In the genomic region with DNA sequence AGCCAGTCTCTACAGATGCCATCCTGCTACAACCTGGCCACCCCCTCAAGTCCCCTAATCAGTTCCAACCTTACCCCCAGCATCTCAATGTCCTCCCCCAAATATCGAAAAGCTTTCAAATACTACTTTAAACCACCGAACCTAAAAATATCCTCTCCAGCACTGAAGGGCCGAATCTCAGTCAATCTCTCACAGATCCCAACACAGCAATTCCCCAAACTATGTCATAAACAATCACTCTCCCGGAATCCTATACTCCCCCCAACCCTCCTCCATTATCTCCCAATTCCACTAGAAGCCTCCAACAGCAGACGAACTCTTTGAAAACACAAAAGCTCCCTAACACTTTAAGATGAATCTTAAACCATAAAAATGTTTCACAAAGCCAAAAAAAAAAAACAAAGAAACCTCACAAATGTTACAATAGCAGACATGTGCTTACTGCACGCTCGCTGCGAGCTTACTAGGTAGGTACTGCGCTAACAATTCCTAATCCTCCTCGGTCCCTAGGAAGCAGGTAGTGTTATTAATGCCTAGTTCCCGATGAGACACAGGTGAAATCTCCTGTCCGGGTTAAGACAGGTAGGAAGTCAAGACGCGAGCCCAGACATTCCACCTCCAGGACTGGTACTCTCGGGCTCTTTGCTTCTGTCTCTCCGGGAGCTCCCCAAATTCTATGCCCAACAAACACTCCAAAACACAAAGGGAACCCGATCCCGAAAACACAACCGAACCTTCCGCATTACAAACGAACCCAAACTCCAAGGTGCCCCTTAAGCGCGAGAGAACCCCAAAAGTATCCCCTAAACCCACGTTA, we compare ENCODE assay signal across 7 cellular contexts. TPM values are rescaled to one million over a fixed set of nuclear protein-coding genes. Genes with fewer than 3 reads are reported as not detected.
DNase-seq lines count a peak whose midpoint lies in the region; ATAC-seq, FAIRE-seq and TF ChIP-seq lines count a peak whose summit lies in the region.

No MANE protein-coding gene starts in this region.

- H3K36me3 ChIP-seq in H7 (replicated peaks; ENCODE audit: control insufficient read depth, insufficient read depth, low read length) (no peaks in the 10 kb centered on the region), OCI-LY7 (ENCODE audit: insufficient read depth, low read length) (peaks cover 17% of the 10 kb centered on the region), K562 (ENCODE audit: control insufficient read depth, insufficient read depth, low read length) (peaks cover 43% of the 10 kb centered on the region; the same call in 2 of the 3 replicates), spleen (peaks cover 0 to 45% (median 26%) of the 10 kb centered on the region in 6 donors)

- H3K4me1 ChIP-seq in OCI-LY7 (ENCODE audit: insufficient read depth, low read length, poor library complexity, severe bottlenecking) (peaks cover 29% of the 10 kb centered on the region), K562 (replicated peaks in 1 of 2; ENCODE audit: control insufficient read depth in 2 of 2, insufficient read depth in 2 of 2, low read length in 2 of 2) (peaks cover 20 to 32% of the 10 kb centered on the region in 2 experiments), spleen (peaks cover 6 to 52% (median 29%) of the 10 kb centered on the region in 6 donors)

- CTCF ChIA-PET in OCI-LY7 (lab: Charles Lee; ENCODE audit: unreplicated experiment) (interaction anchor here (0.6 kb wide), 1 partner anchor 23 kb away, joined by 3 read pairs; no protein-coding TSS in a partner anchor), K562 (lab: Yijun Ruan, JAX; ENCODE audit: low intra/inter-chr PET ratio) (interaction anchor here (0.6 to 0.7 kb wide), 2 partner anchors 24 to 191 kb away, joined by 3 to 4 read pairs; no protein-coding TSS in a partner anchor)

- no peaks in the 10 kb centered on the region for H3K27me3 ChIP-seq in H7 (ENCODE audit: control insufficient read depth, insufficient read depth, low read length)
- no peaks in the 10 kb centered on the region for H3K27me3 ChIP-seq in K562 (ENCODE audit: control insufficient read depth in 2 of 2, insufficient read depth in 2 of 2, low read length in 2 of 2)
- no peaks in the 10 kb centered on the region for H3K27me3 ChIP-seq in spleen (replicated peaks in 1 of 7)

- peak overlapping the region; percentile 93 to 99 for H3K9ac ChIP-seq in K562 (ENCODE audit: insufficient read depth in 1 of 2, low read depth in 2 of 2, low read length in 2 of 2)

- TF ChIP-seq CTCF in OCI-LY7 (conservative IDR thresholded peaks at IDR 0.05; ENCODE audit: low read length) = no peak
- TF ChIP-seq CTCF in K562 (IDR thresholded peaks at IDR 0.05 in 2 of 3, conservative IDR thresholded peaks at IDR 0.05 in 1 of 3; ENCODE audit: insufficient read depth in 2 of 3, low read depth in 1 of 3, low read length in 3 of 3) = no peak
- TF ChIP-seq CTCF in spleen (IDR thresholded peaks at IDR 0.05 in 8 of 11, conservative IDR thresholded peaks at IDR 0.05 in 3 of 11) = no peak

- H3K4me3 ChIP-seq in H7 (ENCODE audit: insufficient read depth, low read depth, low read length) (peak overlapping the region; percentile 81), OCI-LY7 (ENCODE audit: low read depth, low read length, poor library complexity, severe bottlenecking) (peak overlapping the region; percentile 87), K562 (peak overlapping the region; percentile 63), spleen (peak overlapping the region; percentile 47 to 82 (median 55))

- no peak for TF ChIP-seq RAD21 in K562 (CRISPR knock-in tag; conservative IDR thresholded peaks at IDR 0.05 in 1 of 2, IDR thresholded peaks at IDR 0.05 in 1 of 2)

- under 1% methylated on average over 24 of the region's 24 CpGs for WGBS in K562 (ENCODE audit: insufficient coverage, low coverage, missing lambda C conversion rate)
- WGBS in spleen, 5 donors = 3 to 5% (median 3%) methylated on average over 24 of the region's 24 CpGs

- H3K79me2 ChIP-seq in OCI-LY7 (ENCODE audit: insufficient read depth, low read depth, low read length) = peaks cover 33% of the 10 kb centered on the region
- H3K79me2 ChIP-seq in K562 (ENCODE audit: control insufficient read depth, insufficient read depth, low read length) = peaks cover 69% of the 10 kb centered on the region

- intact Hi-C loops in OCI-LY7 (cut with micrococcal nuclease; ENCODE audit: unreplicated experiment) = no loop called here
- intact Hi-C loops in K562 (cut with micrococcal nuclease) = loop anchor here (1.0 kb wide), 1 partner anchor 54 kb away; no protein-coding TSS in a partner anchor
- intact Hi-C loops in spleen (cut with DNase I; ENCODE audit: low total_unique reads) = no loop called here

- no peaks in the 10 kb centered on the region for H4K20me1 ChIP-seq in OCI-LY7 (ENCODE audit: insufficient read depth, low read length)
- H4K20me1 ChIP-seq in K562 (replicated peaks; ENCODE audit: control insufficient read depth, insufficient read depth, low read length) = no peaks in the 10 kb centered on the region

- no peaks in the 10 kb centered on the region for H3K9me1 ChIP-seq in K562 (ENCODE audit: control insufficient read depth, insufficient read depth, low read length)

- H3K4me2 ChIP-seq in OCI-LY7 (ENCODE audit: low read length) (peak overlapping the region; percentile 81), K562 (ENCODE audit: insufficient read depth, low read length) (peak overlapping the region; percentile 99)

- TF ChIP-seq EP300 in K562 (IDR thresholded peaks at IDR 0.05; ENCODE audit: low read length) = no peak

- BruUV-seq in OCI-LY7 (replicated peaks; lab: Mats Ljungman, UMichigan) (TSS peak; percentile 74), K562 (replicated peaks; lab: Mats Ljungman, UMichigan) (TSS peak; percentile 72)

- POLR2A ChIA-PET in OCI-LY7 (lab: Charles Lee) (interaction anchor here (0.6 to 3.4 kb wide), 12 partner anchors 9 to 318 kb away, joined by 3 to 13 read pairs (median 4); a partner anchor contains a TSS), K562 (lab: Yijun Ruan, JAX) (interaction anchor here (0.7 to 5.9 kb wide), 18 partner anchors 8 to 201 kb away, joined by 3 to 46 read pairs (median 7); a partner anchor contains a TSS)

- no peaks in the 10 kb centered on the region for H3K9me3 ChIP-seq in OCI-LY7 (ENCODE audit: low read length)
- H3K9me3 ChIP-seq in K562 (replicated peaks; ENCODE audit: control insufficient read depth, insufficient read depth, low read depth, low read length) = no peaks in the 10 kb centered on the region
- H3K9me3 ChIP-seq in spleen = no peaks in the 10 kb centered on the region

- H3K27ac ChIP-seq in OCI-LY7 (ENCODE audit: low read depth, low read length, poor library complexity, severe bottlenecking) (peak overlapping the region; percentile 53), K562 (ENCODE audit: extremely low read depth, low read depth, low read length) (peak overlapping the region; percentile 96), spleen (peak overlapping the region; percentile 70 to 97 (median 94))

- no peak for FAIRE-seq in K562 (lab: Jason Lieb, UNC)

- DNase-seq in H7 (peak; percentile 72), OCI-LY7 (ENCODE audit: low spot score) (peak; percentile 36), K562 (ENCODE audit: extremely low read depth in 1 of 4, low spot score in 3 of 4) (peak in 3 of 4 experiments; percentile 31 to 39 (median 33)), iPS-NIHi7 (ENCODE audit: extremely low spot score) (peak; percentile 38), spleen (no peak), dedifferentiated amniotic fluid mesenchymal stem cell (ENCODE audit: extremely low spot score) (no peak), KG1 (lab: John Stamatoyannopoulos, UW) (no peak)

- no peak for TF ChIP-seq POLR2A in K562 (conservative IDR thresholded peaks at IDR 0.05)
- no peak for TF ChIP-seq POLR2A in spleen (IDR thresholded peaks at IDR 0.05)

- H2AFZ ChIP-seq in OCI-LY7 (ENCODE audit: low read length) = peak overlapping the region; percentile 47; the same call in 1 of the 2 replicates
- peak overlapping the region; percentile 73 for H2AFZ ChIP-seq in K562 (ENCODE audit: low read depth, low read length)

- no peaks in the 10 kb centered on the region for H3K9me2 ChIP-seq in OCI-LY7 (ENCODE audit: insufficient read depth, low read length)

- in situ Hi-C loops in K562 (cut with MboI) = no loop called here

- ATAC-seq in K562 = no peak

RNA-seq across cellular contexts. Expression of a gene that starts 14.2 kb away (rescaled TPM):
- total RNA-seq in H7 (2014; rRNA removed; shearing (Covaris generic)) = 26.3 and 30.0 TPM in 2 replicates
- total RNA-seq in OCI-LY7 (2014; rRNA removed; shearing (Covaris generic)) = 23.9 and 27.5 TPM in 2 replicates
- total RNA-seq in OCI-LY7 (2022) = 31.7 and 32.2 TPM in 2 replicates
- total RNA-seq in K562 (2011; cell fraction: chromatin; rRNA removed; ENCODE audit: low replicate concordance) = 16.6 and 30.3 TPM in 2 replicates
- total RNA-seq in K562 (2011; cell fraction: nucleolus; rRNA removed) = 17.5 and 18.4 TPM in 2 replicates
- total RNA-seq in K562 (2011; cell fraction: nucleoplasm; rRNA removed) = 21.0 and 36.0 TPM in 2 replicates
- 13.2 and 18.5 TPM in 2 replicates for total RNA-seq in K562 (2014; rRNA removed)
- total RNA-seq in K562 (2014; rRNA removed; fragmentation: Illumina TruSeq; extraction: Trizol) = 5.0 and 5.5 TPM in 2 replicates
- 7.9 and 8.3 TPM in 2 replicates for total RNA-seq in K562 (2015; rRNA removed; fragmentation: Illumina TruSeq; extraction: Trizol)
- 32.6 and 36.1 TPM in 2 replicates for total RNA-seq in K562 (2021)
- 5.4 and 6.1 TPM in 2 replicates for polyA plus RNA-seq in K562 (2011; rRNA removed)
- polyA plus RNA-seq in K562 (2011; cell fraction: cytosol; rRNA removed) = 10.2 and 11.6 TPM in 2 replicates
- polyA plus RNA-seq in K562 (2011; cell fraction: nucleus; rRNA removed) = 19.1 and 20.0 TPM in 2 replicates
- 9.1 and 13.3 TPM in 2 replicates for polyA plus RNA-seq in K562 (2012)
- 7.3 and 10.9 TPM in 2 replicates for polyA plus RNA-seq in K562 (2014; fragmentation: Illumina TruSeq; extraction: Trizol)
- 1 to 10 TPM; 1.5 to 4.0 TPM for polyA plus RNA-seq in K562 (2014; fragmentation: Nextera tagmentation; extraction: Ambion mirVana)
- 11.8 and 15.6 TPM in 2 replicates for polyA plus RNA-seq in K562 (2014; rRNA removed)
- polyA minus RNA-seq in K562 (2011; rRNA and poly(A)+ RNA removed) = 3.9 and 4.7 TPM in 2 replicates
- 6.2 and 6.7 TPM in 2 replicates for polyA minus RNA-seq in K562 (2011; cell fraction: cytosol; rRNA and poly(A)+ RNA removed)
- 4.8 and 8.6 TPM in 2 replicates for polyA minus RNA-seq in K562 (2011; cell fraction: nucleus; rRNA and poly(A)+ RNA removed)
- total RNA-seq in spleen = 10 to 100 TPM; 12.8 to 28.1 (median 23.6) TPM
- polyA plus RNA-seq in spleen = 10 to 100 TPM in 2 of 3 donors, 1 to 10 TPM in 1; 8.8 to 14.4 (median 10.4) TPM

RNA-seq across cellular contexts. Expression of a gene that starts 16.7 kb away (rescaled TPM):
- not detected in 2 replicates for total RNA-seq in H7 (2014; rRNA removed; shearing (Covaris generic))
- total RNA-seq in OCI-LY7 (2014; rRNA removed; shearing (Covaris generic)) = not detected in 2 replicates
- total RNA-seq in OCI-LY7 (2022) (not detected in 2 replicates), K562 (2014; rRNA removed) (1.6 and 2.4 TPM in 2 replicates), K562 (2014; rRNA removed; fragmentation: Illumina TruSeq; extraction: Trizol) (0.64 and 0.76 TPM in 2 replicates), K562 (2015; rRNA removed; fragmentation: Illumina TruSeq; extraction: Trizol) (0.51 and 0.64 TPM in 2 replicates), K562 (2021) (1.5 and 2.0 TPM in 2 replicates), spleen (not detected)
- 0.48 and 1.4 TPM in 2 replicates for total RNA-seq in K562 (2011; cell fraction: chromatin; rRNA removed; ENCODE audit: low replicate concordance)
- 0.66 and 0.67 TPM in 2 replicates for total RNA-seq in K562 (2011; cell fraction: nucleolus; rRNA removed)
- 0.37 and 0.76 TPM in 2 replicates for total RNA-seq in K562 (2011; cell fraction: nucleoplasm; rRNA removed)
- polyA plus RNA-seq in K562 (2011; rRNA removed) (0.20 and 1.4 TPM in 2 replicates), K562 (2014; fragmentation: Illumina TruSeq; extraction: Trizol) (1.8 and 2.2 TPM in 2 replicates), K562 (2014; fragmentation: Nextera tagmentation; extraction: Ambion mirVana) (under 1 TPM; 0.06 to 0.07 TPM), K562 (2014; rRNA removed) (1.2 and 1.6 TPM in 2 replicates), spleen (under 1 TPM in 1 of 3 donors, not detected in 2; 0.02 TPM)
- 0.82 and 0.99 TPM in 2 replicates for polyA plus RNA-seq in K562 (2011; cell fraction: cytosol; rRNA removed)
- polyA plus RNA-seq in K562 (2011; cell fraction: nucleus; rRNA removed) = 0.51 and 0.86 TPM in 2 replicates
- 1.8 and 3.2 TPM in 2 replicates for polyA plus RNA-seq in K562 (2012)
- polyA minus RNA-seq in K562 (2011; rRNA and poly(A)+ RNA removed) = 0.21 and 0.54 TPM in 2 replicates
- 1.1 TPM in 1 of 2 replicates, not detected in the other for polyA minus RNA-seq in K562 (2011; cell fraction: cytosol; rRNA and poly(A)+ RNA removed)
- polyA minus RNA-seq in K562 (2011; cell fraction: nucleus; rRNA and poly(A)+ RNA removed) = 0.13 and 1.1 TPM in 2 replicates

RNA-seq across cellular contexts. Expression of a gene that starts 24.1 kb away (rescaled TPM):
- 26.2 and 30.1 TPM in 2 replicates for total RNA-seq in H7 (2014; rRNA removed; shearing (Covaris generic))
- 15.7 and 24.8 TPM in 2 replicates for total RNA-seq in OCI-LY7 (2014; rRNA removed; shearing (Covaris generic))
- total RNA-seq in OCI-LY7 (2022) = 25.1 and 26.3 TPM in 2 replicates
- total RNA-seq in K562 (2011; cell fraction: chromatin; rRNA removed; ENCODE audit: low replicate concordance) = 21.6 and 47.1 TPM in 2 replicates
- 66.6 and 72.4 TPM in 2 replicates for total RNA-seq in K562 (2011; cell fraction: nucleolus; rRNA removed)
- 43.8 and 47.6 TPM in 2 replicates for total RNA-seq in K562 (2011; cell fraction: nucleoplasm; rRNA removed)
- total RNA-seq in K562 (2014; rRNA removed) = 22.3 and 25.1 TPM in 2 replicates
- 7.2 and 9.2 TPM in 2 replicates for total RNA-seq in K562 (2014; rRNA removed; fragmentation: Illumina TruSeq; extraction: Trizol)
- 7.4 and 7.5 TPM in 2 replicates for total RNA-seq in K562 (2015; rRNA removed; fragmentation: Illumina TruSeq; extraction: Trizol)
- 29.4 and 31.3 TPM in 2 replicates for total RNA-seq in K562 (2021)
- polyA plus RNA-seq in K562 (2011; rRNA removed) = 12.7 and 24.3 TPM in 2 replicates
- 28.9 and 37.9 TPM in 2 replicates for polyA plus RNA-seq in K562 (2011; cell fraction: cytosol; rRNA removed)
- polyA plus RNA-seq in K562 (2011; cell fraction: nucleus; rRNA removed) = 66.3 and 85.9 TPM in 2 replicates
- polyA plus RNA-seq in K562 (2012) = 19.5 and 24.1 TPM in 2 replicates
- 14.2 and 17.9 TPM in 2 replicates for polyA plus RNA-seq in K562 (2014; fragmentation: Illumina TruSeq; extraction: Trizol)
- 1 to 10 TPM in 1 of 2 experiments, under 1 TPM in 1; 0.99 to 1.6 TPM for polyA plus RNA-seq in K562 (2014; fragmentation: Nextera tagmentation; extraction: Ambion mirVana)
- polyA plus RNA-seq in K562 (2014; rRNA removed) = 21.1 and 25.9 TPM in 2 replicates
- polyA minus RNA-seq in K562 (2011; rRNA and poly(A)+ RNA removed) = 8.8 and 10.7 TPM in 2 replicates
- polyA minus RNA-seq in K562 (2011; cell fraction: cytosol; rRNA and poly(A)+ RNA removed) = 13.4 and 16.7 TPM in 2 replicates
- polyA minus RNA-seq in K562 (2011; cell fraction: nucleus; rRNA and poly(A)+ RNA removed) = 11.1 and 12.7 TPM in 2 replicates
- total RNA-seq in spleen = 10 to 100 TPM in 2 of 7 donors, 1 to 10 TPM in 5; 5.0 to 10.7 (median 8.8) TPM
- 10 to 100 TPM in 2 of 3 donors, 1 to 10 TPM in 1; 9.5 to 10.7 (median 10.2) TPM for polyA plus RNA-seq in spleen

RNA-seq across cellular contexts. Expression of a gene that starts 24.8 kb away (rescaled TPM):
- total RNA-seq in H7 (2014; rRNA removed; shearing (Covaris generic)) = 407 and 467 TPM in 2 replicates
- total RNA-seq in OCI-LY7 (2014; rRNA removed; shearing (Covaris generic)) = 774 and 848 TPM in 2 replicates
- total RNA-seq in OCI-LY7 (2022) = 518 and 523 TPM in 2 replicates
- total RNA-seq in K562 (2011; cell fraction: chromatin; rRNA removed; ENCODE audit: low replicate concordance) = 50.0 and 52.6 TPM in 2 replicates
- 163 and 171 TPM in 2 replicates for total RNA-seq in K562 (2011; cell fraction: nucleolus; rRNA removed)
- 148 and 206 TPM in 2 replicates for total RNA-seq in K562 (2011; cell fraction: nucleoplasm; rRNA removed)
- 1,029 and 1,092 TPM in 2 replicates for total RNA-seq in K562 (2014; rRNA removed)
- total RNA-seq in K562 (2014; rRNA removed; fragmentation: Illumina TruSeq; extraction: Trizol) = 793 and 886 TPM in 2 replicates
- 677 and 728 TPM in 2 replicates for total RNA-seq in K562 (2015; rRNA removed; fragmentation: Illumina TruSeq; extraction: Trizol)
- total RNA-seq in K562 (2021) = 1,103 and 1,199 TPM in 2 replicates
- 1,538 and 1,599 TPM in 2 replicates for polyA plus RNA-seq in K562 (2011; rRNA removed)
- polyA plus RNA-seq in K562 (2011; cell fraction: cytosol; rRNA removed) = 691 and 802 TPM in 2 replicates
- 342 and 554 TPM in 2 replicates for polyA plus RNA-seq in K562 (2011; cell fraction: nucleus; rRNA removed)
- 738 and 818 TPM in 2 replicates for polyA plus RNA-seq in K562 (2012)
- polyA plus RNA-seq in K562 (2014; fragmentation: Illumina TruSeq; extraction: Trizol) = 781 and 861 TPM in 2 replicates
- polyA plus RNA-seq in K562 (2014; fragmentation: Nextera tagmentation; extraction: Ambion mirVana) = 1,000 to 10,000 TPM; 3,747 to 4,411 TPM
- polyA plus RNA-seq in K562 (2014; rRNA removed) = 1,021 and 1,290 TPM in 2 replicates
- polyA minus RNA-seq in K562 (2011; rRNA and poly(A)+ RNA removed) = 280 and 301 TPM in 2 replicates
- 111 and 125 TPM in 2 replicates for polyA minus RNA-seq in K562 (2011; cell fraction: cytosol; rRNA and poly(A)+ RNA removed)
- 38.4 and 110 TPM in 2 replicates for polyA minus RNA-seq in K562 (2011; cell fraction: nucleus; rRNA and poly(A)+ RNA removed)
- 100 to 1,000 TPM; 117 to 280 (median 200) TPM for total RNA-seq in spleen
- 100 to 1,000 TPM; 368 to 587 (median 432) TPM for polyA plus RNA-seq in spleen

RNA-seq across cellular contexts. Expression of a gene that starts 48.5 kb away (rescaled TPM):
- 0.81 TPM in 1 of 2 replicates, not detected in the other for total RNA-seq in H7 (2014; rRNA removed; shearing (Covaris generic))
- total RNA-seq in OCI-LY7 (2014; rRNA removed; shearing (Covaris generic)) = 6.6 and 7.9 TPM in 2 replicates
- total RNA-seq in OCI-LY7 (2022) (23.3 and 24.6 TPM in 2 replicates), K562 (2014; rRNA removed) (12.7 and 14.9 TPM in 2 replicates), K562 (2014; rRNA removed; fragmentation: Illumina TruSeq; extraction: Trizol) (13.4 and 13.6 TPM in 2 replicates), K562 (2015; rRNA removed; fragmentation: Illumina TruSeq; extraction: Trizol) (19.6 and 19.8 TPM in 2 replicates), K562 (2021) (21.7 and 24.4 TPM in 2 replicates), spleen (1 to 10 TPM; 1.7 to 7.5 (median 3.7) TPM)
- total RNA-seq in K562 (2011; cell fraction: chromatin; rRNA removed; ENCODE audit: low replicate concordance) = 167 and 311 TPM in 2 replicates
- 156 and 157 TPM in 2 replicates for total RNA-seq in K562 (2011; cell fraction: nucleolus; rRNA removed)
- total RNA-seq in K562 (2011; cell fraction: nucleoplasm; rRNA removed) = 157 and 215 TPM in 2 replicates
- polyA plus RNA-seq in K562 (2011; rRNA removed) (10.7 and 14.0 TPM in 2 replicates), K562 (2014; fragmentation: Illumina TruSeq; extraction: Trizol) (12.7 and 16.9 TPM in 2 replicates), K562 (2014; fragmentation: Nextera tagmentation; extraction: Ambion mirVana) (1 to 10 TPM; 2.2 to 2.5 TPM), K562 (2014; rRNA removed) (26.3 and 26.8 TPM in 2 replicates), spleen (1 to 10 TPM in 1 of 3 donors, under 1 TPM in 2; 0.49 to 1.7 (median 0.83) TPM)
- 5.8 and 6.6 TPM in 2 replicates for polyA plus RNA-seq in K562 (2011; cell fraction: cytosol; rRNA removed)
- 109 and 181 TPM in 2 replicates for polyA plus RNA-seq in K562 (2011; cell fraction: nucleus; rRNA removed)
- polyA plus RNA-seq in K562 (2012) = 31.1 and 55.4 TPM in 2 replicates
- polyA minus RNA-seq in K562 (2011; rRNA and poly(A)+ RNA removed) = 13.2 and 19.1 TPM in 2 replicates
- polyA minus RNA-seq in K562 (2011; cell fraction: cytosol; rRNA and poly(A)+ RNA removed) = 7.3 and 11.5 TPM in 2 replicates
- 49.4 and 54.7 TPM in 2 replicates for polyA minus RNA-seq in K562 (2011; cell fraction: nucleus; rRNA and poly(A)+ RNA removed)

Comparison
In these comparisons a context has a peak if more than half of its experiments do, and no peak if none do; other contexts are left out.
1. DNase-seq: peak in H7 (single experiment), OCI-LY7 (single experiment), K562 (3 of 4) and iPS-NIHi7 (single experiment); none in spleen (single experiment), dedifferentiated amniotic fluid mesenchymal stem cell (single experiment) and KG1 (single experiment).
2. Peak in every context shown above with its lines, with median percentiles within 50 percentile points of each other: H3K4me3 ChIP-seq and H3K27ac ChIP-seq.